Comparison of ENCODE assay signal across 1 cellular context in genomic region chr20:59047938-59048680, GRCh38.
TF ChIP-seq lines count a peak whose summit lies in the region.

No MANE protein-coding gene starts in this region.

TF ChIP-seq in endothelial cell of umbilical vein, 7 proteins besides CTCF, POLR2A, EP300 and RAD21:
- no peak for TF ChIP-seq MAX (IDR thresholded peaks at IDR 0.05; ENCODE audit: insufficient read depth, insufficient read length)
- no peak for TF ChIP-seq EZH2 (IDR thresholded peaks at IDR 0.05; ENCODE audit: borderline replicate concordance, low read depth, low read length, severe bottlenecking)
- TF ChIP-seq POLR2AphosphoS5 (IDR thresholded peaks at IDR 0.05; ENCODE audit: insufficient read depth, low read depth, low read length) = no peak
- TF ChIP-seq JUN (IDR thresholded peaks at IDR 0.05; ENCODE audit: borderline replicate concordance, insufficient read depth, insufficient read length, low read depth) = no peak
- TF ChIP-seq MYC (IDR thresholded peaks at IDR 0.05; ENCODE audit: low read depth, low read length) = no peak
- no peak for TF ChIP-seq GATA2 (IDR thresholded peaks at IDR 0.05; ENCODE audit: insufficient read depth, insufficient read length, low read depth, low read length)
- no peak for TF ChIP-seq FOS (IDR thresholded peaks at IDR 0.05; ENCODE audit: borderline replicate concordance, insufficient read depth, low read length)
TF ChIP-seq in endothelial cell of umbilical vein: peak in this region for 0.
